15 cellular contexts compared by ENCODE assay signal in the genomic region with DNA sequence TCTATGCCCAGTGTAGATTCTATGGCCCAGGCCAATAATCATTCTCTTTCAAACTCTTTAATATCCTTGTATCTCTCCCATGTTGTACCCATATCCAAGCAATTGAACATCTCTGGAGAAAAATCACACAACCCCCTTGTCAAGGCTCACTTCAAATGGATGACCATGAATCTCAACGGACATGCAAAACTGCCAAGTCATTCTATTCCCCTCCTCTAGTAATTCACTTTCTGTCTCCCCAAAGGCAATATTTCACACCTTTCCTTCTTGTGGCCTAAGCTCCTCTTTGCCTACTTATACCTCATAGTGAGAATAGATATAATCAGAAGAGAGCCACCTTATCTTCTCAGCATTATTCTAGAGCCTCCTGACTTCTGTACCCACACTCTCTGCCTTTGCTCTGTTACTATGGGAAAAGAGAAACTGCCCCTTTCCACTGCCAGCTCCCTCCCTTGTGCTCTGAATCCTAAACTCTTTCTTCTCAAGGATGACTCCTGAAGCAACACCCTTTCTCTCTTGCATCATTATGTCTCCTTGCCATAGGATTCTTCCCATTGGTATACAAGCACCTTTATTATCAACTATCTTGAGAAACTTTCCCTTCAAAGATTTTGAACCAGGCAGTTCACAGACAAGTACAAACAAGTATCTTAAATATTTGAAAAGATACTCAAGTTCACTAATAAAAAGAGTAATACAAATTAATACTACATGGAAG.
DNase-seq lines count a peak whose midpoint lies in the region; ATAC-seq, FAIRE-seq and TF ChIP-seq lines count a peak whose summit lies in the region.
"Had no signal": no experiment of that assay in that cellular context is flagged by ENCODE, and none has a peak within 500 bp of the region (broad histone marks: within the 10 kb centered on the region; RNA-seq: fewer than 3 reads in every experiment).

No MANE protein-coding gene starts in this region.

- ATAC-seq in HG02610 (IDR thresholded peaks at IDR 0.05; ENCODE audit: unreplicated experiment) (peak; percentile 39), K562 (peak; percentile 61)

- no peak for TF ChIP-seq RAD21 in K562 (CRISPR knock-in tag; conservative IDR thresholded peaks at IDR 0.05 in 1 of 2, IDR thresholded peaks at IDR 0.05 in 1 of 2)

- no TSS peak for BruUV-seq in K562 (replicated peaks; lab: Mats Ljungman, UMichigan)

- no peaks in the 10 kb centered on the region for H3K9me3 Mint-ChIP-seq in activated CD4-positive, alpha-beta memory T cell treated with anti-CD3 and anti-CD28 coated beads, Interleukin-2, amount 10 ng/mL, durations not matched to agents 7 days and 5 days
- H3K9me3 Mint-ChIP-seq: CD14-positive monocyte; CD4-positive, alpha-beta memory T cell; H9 had no signal

- H3K4me3 Mint-ChIP-seq in activated CD4-positive, alpha-beta memory T cell treated with anti-CD3 and anti-CD28 coated beads, Interleukin-2, amount 10 ng/mL, durations not matched to agents 7 days and 5 days = no peak overlapping the region
- H3K4me3 Mint-ChIP-seq: CD14-positive monocyte; CD4-positive, alpha-beta memory T cell; H9 had no signal

- no peaks in the 10 kb centered on the region for H3K9me1 ChIP-seq in K562 (ENCODE audit: control insufficient read depth, insufficient read depth, low read length)

- H3K9ac ChIP-seq in K562 (ENCODE audit: insufficient read depth in 1 of 2, low read depth in 2 of 2, low read length in 2 of 2) = no peak overlapping the region
- H3K9ac ChIP-seq in GM23248 = no peak overlapping the region
- H3K9ac ChIP-seq: BLaER1 had no signal

- FAIRE-seq in K562 (lab: Jason Lieb, UNC) = no peak
- FAIRE-seq: A204.1 had no signal

- H3K9me3 ChIP-seq in K562 (replicated peaks; ENCODE audit: control insufficient read depth, insufficient read depth, low read depth, low read length) = no peaks in the 10 kb centered on the region
- H3K9me3 ChIP-seq in GM23248 (ENCODE audit: low read depth) = no peaks in the 10 kb centered on the region
- H3K9me3 ChIP-seq: BLaER1 had no signal

- TF ChIP-seq POLR2A in K562 (conservative IDR thresholded peaks at IDR 0.05) = no peak

- 17% methylated on average over 1 of the region's 1 CpG for WGBS in K562 (ENCODE audit: insufficient coverage, low coverage, missing lambda C conversion rate)
- 54 to 79% methylated on average over 1 of the region's 1 CpG for WGBS in GM23248 (ENCODE audit: low coverage in 1 of 2, low lambda C conversion rate in 2 of 2, missing lambda C conversion rate in 2 of 2), 2 experiments

- H3K27ac Mint-ChIP-seq in activated CD4-positive, alpha-beta memory T cell treated with anti-CD3 and anti-CD28 coated beads, Interleukin-2, amount 10 ng/mL, durations not matched to agents 7 days and 5 days = no peak overlapping the region
- H3K27ac Mint-ChIP-seq: CD14-positive monocyte; CD4-positive, alpha-beta memory T cell; H9 had no signal

- H2AFZ ChIP-seq in K562 (ENCODE audit: low read depth, low read length) (no peak overlapping the region), GM23248 (no peak overlapping the region)

- H3K4me1 Mint-ChIP-seq in activated CD4-positive, alpha-beta memory T cell treated with anti-CD3 and anti-CD28 coated beads, Interleukin-2, amount 10 ng/mL, durations not matched to agents 7 days and 5 days = no peaks in the 10 kb centered on the region
- H3K4me1 Mint-ChIP-seq: CD14-positive monocyte; CD4-positive, alpha-beta memory T cell; H9 had no signal

- H3K27ac ChIP-seq in K562 (ENCODE audit: extremely low read depth, low read depth, low read length) = no peak overlapping the region
- H3K27ac ChIP-seq in epithelial cell of prostate = peak overlapping the region; percentile 29
- no peak overlapping the region for H3K27ac ChIP-seq in GM23248
- H3K27ac ChIP-seq: BLaER1 had no signal

- H3K79me2 ChIP-seq in K562 (ENCODE audit: control insufficient read depth, insufficient read depth, low read length) (no peaks in the 10 kb centered on the region), GM23248 (ENCODE audit: insufficient read depth) (no peaks in the 10 kb centered on the region)

- DNase-seq in K562 (ENCODE audit: extremely low read depth in 1 of 4, low spot score in 3 of 4) (peak in 2 of 4 experiments; percentile 13 to 19), epithelial cell of prostate (ENCODE audit: low read depth, low spot score) (no peak), GM23248 (no peak), Ammon's horn (ENCODE audit: low spot score) (no peak)
- no peak for DNase-seq in activated CD4-positive, alpha-beta memory T cell treated with anti-CD3 and anti-CD28 coated beads, Interleukin-2, amount 10 ng/mL, durations not matched to agents 7 days and 5 days
- DNase-seq: AML-193; CD4-positive, alpha-beta memory T cell; DMS79 treated with DMSO at 0.1 percent for 48 hours; GF-D8; GOT3; H9 had no signal

- no peaks in the 10 kb centered on the region for H3K27me3 Mint-ChIP-seq in activated CD4-positive, alpha-beta memory T cell treated with anti-CD3 and anti-CD28 coated beads, Interleukin-2, amount 10 ng/mL, durations not matched to agents 7 days and 5 days
- H3K27me3 Mint-ChIP-seq: CD4-positive, alpha-beta memory T cell had no signal

- no peak for TF ChIP-seq EP300 in K562 (IDR thresholded peaks at IDR 0.05; ENCODE audit: low read length)

- no peaks in the 10 kb centered on the region for H3K9me2 ChIP-seq in GM23248 (ENCODE audit: insufficient read depth)

- no peak overlapping the region for H3K4me2 ChIP-seq in K562 (ENCODE audit: insufficient read depth, low read length)
- H3K4me2 ChIP-seq in GM23248 (ENCODE audit: unreplicated experiment) = no peak overlapping the region
- H3K4me2 ChIP-seq: BLaER1 had no signal

- no peaks in the 10 kb centered on the region for H3F3A ChIP-seq in GM23248 (ENCODE audit: insufficient read depth)

- POLR2A ChIA-PET in K562 (lab: Yijun Ruan, JAX) = interaction anchor here (0.6 to 0.8 kb wide), 3 partner anchors 10 to 709 kb away, joined by 3 to 4 read pairs (median 3); no protein-coding TSS in a partner anchor
- POLR2A ChIA-PET in activated CD4-positive, alpha-beta memory T cell treated with anti-CD3 and anti-CD28 coated beads, Interleukin-2, amount 10 ng/mL, durations not matched to agents 7 days and 5 days (lab: Charles Lee) = no interaction called here

- H3K4me1 ChIP-seq in K562 (replicated peaks in 1 of 2; ENCODE audit: control insufficient read depth in 2 of 2, insufficient read depth in 2 of 2, low read length in 2 of 2) = peaks cover 0 to 12% of the 10 kb centered on the region in 2 experiments; a peak in 3 of 5 replicates
- H3K4me1 ChIP-seq in GM23248 (ENCODE audit: insufficient read depth) = no peaks in the 10 kb centered on the region

- TF ChIP-seq CTCF in K562 (IDR thresholded peaks at IDR 0.05 in 2 of 3, conservative IDR thresholded peaks at IDR 0.05 in 1 of 3; ENCODE audit: insufficient read depth in 2 of 3, low read depth in 1 of 3, low read length in 3 of 3) = no peak

- no peaks in the 10 kb centered on the region for H3K36me3 ChIP-seq in K562 (ENCODE audit: control insufficient read depth, insufficient read depth, low read length)
- H3K36me3 ChIP-seq in GM23248 (ENCODE audit: low read depth) = no peaks in the 10 kb centered on the region

- CTCF ChIA-PET in K562 (lab: Yijun Ruan, JAX; ENCODE audit: low intra/inter-chr PET ratio) = no interaction called here
- CTCF ChIA-PET in activated CD4-positive, alpha-beta memory T cell treated with anti-CD3 and anti-CD28 coated beads, Interleukin-2, amount 10 ng/mL, durations not matched to agents 7 days and 5 days (lab: Charles Lee) = no interaction called here

- H3K4me3 ChIP-seq in K562 (no peak overlapping the region), GM23248 (no peak overlapping the region)
- H3K4me3 ChIP-seq: BLaER1 had no signal

- H3K27me3 ChIP-seq in K562 (ENCODE audit: control insufficient read depth in 2 of 2, insufficient read depth in 2 of 2, low read length in 2 of 2) (no peaks in the 10 kb centered on the region), GM23248 (replicated peaks; ENCODE audit: insufficient read depth) (no peaks in the 10 kb centered on the region)
- H3K27me3 ChIP-seq: BLaER1 had no signal

- in situ Hi-C loops in K562 (cut with MboI) = no loop called here
- in situ Hi-C loops in GM23248 (cut with MboI) = no loop called here

- H3K36me3 Mint-ChIP-seq in activated CD4-positive, alpha-beta memory T cell treated with anti-CD3 and anti-CD28 coated beads, Interleukin-2, amount 10 ng/mL, durations not matched to agents 7 days and 5 days (ENCODE audit: low read depth) = no peaks in the 10 kb centered on the region
- H3K36me3 Mint-ChIP-seq: CD14-positive monocyte; CD4-positive, alpha-beta memory T cell had no signal

- intact Hi-C loops in K562 (cut with micrococcal nuclease) = no loop called here

- no peaks in the 10 kb centered on the region for H4K20me1 ChIP-seq in K562 (replicated peaks; ENCODE audit: control insufficient read depth, insufficient read depth, low read length)
- H4K20me1 ChIP-seq in GM23248 (ENCODE audit: insufficient read depth) = no peaks in the 10 kb centered on the region
- H4K20me1 ChIP-seq: BLaER1 had no signal

TF ChIP-seq in K562, 482 proteins besides CTCF, POLR2A, EP300 and RAD21 (continues in another document):
- no peak for TF ChIP-seq TAF7 (tag; IDR thresholded peaks at IDR 0.05)
- no peak for TF ChIP-seq XRCC4 (IDR thresholded peaks at IDR 0.05; ENCODE audit: extremely low read depth, insufficient read depth, insufficient read length)
- no peak for TF ChIP-seq NRF1 (conservative IDR thresholded peaks at IDR 0.05 in 1 of 2, IDR thresholded peaks at IDR 0.05 in 1 of 2)
- TF ChIP-seq, protein P1, sequence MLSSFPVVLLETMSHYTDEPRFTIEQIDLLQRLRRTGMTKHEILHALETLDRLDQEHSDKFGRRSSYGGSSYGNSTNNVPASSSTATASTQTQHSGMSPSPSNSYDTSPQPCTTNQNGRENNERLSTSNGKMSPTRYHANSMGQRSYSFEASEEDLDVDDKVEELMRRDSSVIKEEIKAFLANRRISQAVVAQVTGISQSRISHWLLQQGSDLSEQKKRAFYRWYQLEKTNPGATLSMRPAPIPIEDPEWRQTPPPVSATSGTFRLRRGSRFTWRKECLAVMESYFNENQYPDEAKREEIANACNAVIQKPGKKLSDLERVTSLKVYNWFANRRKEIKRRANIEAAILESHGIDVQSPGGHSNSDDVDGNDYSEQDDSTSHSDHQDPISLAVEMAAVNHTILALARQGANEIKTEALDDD (IDR thresholded peaks at IDR 0.05) = no peak
- TF ChIP-seq MEIS2 (IDR thresholded peaks at IDR 0.05; ENCODE audit: partially characterized antibody) = peak; percentile 45
- TF ChIP-seq SRF (CRISPR knock-in tag; IDR thresholded peaks at IDR 0.05) = no peak
